In the genomic region with DNA sequence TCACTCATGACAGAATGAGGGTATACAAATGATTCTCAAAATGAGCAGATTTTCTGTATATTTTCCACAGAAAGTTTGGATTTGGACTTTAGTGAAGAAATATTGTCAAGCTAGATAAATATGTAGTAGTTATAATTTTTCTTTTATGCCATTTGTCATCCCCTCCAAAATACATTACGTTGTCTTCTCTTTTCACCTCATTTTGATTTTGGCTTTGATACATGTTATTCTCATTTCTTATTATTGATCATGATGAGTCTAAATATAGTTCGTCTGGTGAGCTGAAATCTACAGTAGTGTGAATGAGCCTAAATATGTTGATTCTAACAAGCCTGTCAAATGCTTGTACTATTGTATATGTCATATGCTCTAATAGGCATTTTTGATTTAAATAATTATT, we compare ENCODE assay signal across 34 cellular contexts.
"Had no signal": no experiment of that assay in that cellular context is flagged by ENCODE, and none has a peak within 500 bp of the region (broad histone marks: within the 10 kb centered on the region; RNA-seq: fewer than 3 reads in every experiment).

No MANE protein-coding gene starts in this region.

- DNase-seq: Karpas-422, Kasumi-1, MG63, MM.1S, MV-4-11, NCI-H1048, NCI-H1092, NCI-H1092 treated with DMSO at 0.1 percent for 48 hours, NCI-H1105, NCI-H1105 treated with DMSO at 0.1 percent for 48 hours, NCI-H1417, NCI-H1417 treated with DMSO at 0.1 percent for 48 hours, NCI-H1436, NCI-H1436 treated with DMSO at 0.1 percent for 48 hours, NCI-H146, NCI-H1694, NCI-H1694 treated with DMSO at 0.1 percent for 48 hours, NCI-H187, NCI-H187 treated with DMSO at 0.1 percent for 48 hours, NCI-H1930, NCI-H2029, NCI-H2029 treated with DMSO at 0.1 percent for 48 hours, NCI-H2081, NCI-H2081 treated with DMSO at 0.1 percent for 48 hours, NCI-H2107, NCI-H2171, NCI-H2171 treated with DMSO at 0.1 percent for 48 hours, NCI-H2227 treated with DMSO at 0.1 percent for 48 hours, NCI-H226, NCI-H345, NCI-H446, NCI-H446 treated with DMSO at 0.1 percent for 48 hours, NCI-H510A, NCI-H510A treated with DMSO at 0.1 percent for 48 hours had no signal
